8 cellular contexts compared by ENCODE assay signal in genomic region chr9:35689601-35690446, GRCh38. TPM values are rescaled to one million over a fixed set of nuclear protein-coding genes. Genes with fewer than 3 reads are reported as not detected.
DNase-seq lines count a peak whose midpoint lies in the region; ATAC-seq and TF ChIP-seq lines count a peak whose summit lies in the region.

TPM2 (minus strand) TSS chr9:35689925; CDS start chr9:35689817, 108 bp downstream.

- ATAC-seq in left lung (peak; percentile 55), GM21360 (IDR thresholded peaks at IDR 0.05; ENCODE audit: unreplicated experiment) (no peak)

- no peak for DNase-seq in CD8-positive, alpha-beta memory T cell
- DNase-seq in choroid plexus epithelial cell (ENCODE audit: low read depth), result peak; percentile 72
- peak in 1 of 2 donors; percentile 70 for DNase-seq in left lung
- DNase-seq in substantia nigra (lab: John Stamatoyannopoulos, UW), result peak in 1 of 49 donors; percentile 73
- no peak for DNase-seq in GM13977 (ENCODE audit: low spot score)
- DNase-seq in NCI-H2081 (lab: John Stamatoyannopoulos, UW), result no peak

- in situ Hi-C loops in GM13977 (cut with MboI; ENCODE audit: low pct_unique_long_range_greater_than_20kb, low sequenced_read_pairs, unreplicated experiment), result no loop called here

- no peaks in the 10 kb centered on the region for H3K9me2 ChIP-seq in Loucy (replicated peaks; ENCODE audit: low read depth, low read length)

- H3K4me3 Mint-ChIP-seq in CD8-positive, alpha-beta memory T cell, result peak within 1 kb of the TSS; percentile 83 to 99 (median 89)

- H3K4me1 Mint-ChIP-seq in CD8-positive, alpha-beta memory T cell, result peaks cover 10 to 28% (median 18%) of the 10 kb centered on the region in 3 donors

- POLR2A ChIA-PET in CD8-positive, alpha-beta memory T cell (lab: Charles Lee), result interaction anchor here (1.2 to 1.3 kb wide), 3 partner anchors 32 to 72 kb away, joined by 3 to 6 read pairs (median 3); partner anchors contain the start of genes CCDC107, CD72 and RMRP

- H3K36me3 ChIP-seq in CD8-positive, alpha-beta memory T cell (ENCODE audit: insufficient read depth, low read length), result no peaks in the 10 kb centered on the region
- no peaks in the 10 kb centered on the region for H3K36me3 ChIP-seq in Loucy (ENCODE audit: insufficient read depth, low read length)
- peaks cover 0 to 8% of the 10 kb centered on the region in 2 donors for H3K36me3 ChIP-seq in left lung

- intact Hi-C loops in left lung (cut with DNase I), result no loop called here

- H4K20me1 ChIP-seq in Loucy (ENCODE audit: insufficient read depth, low read length, poor library complexity, severe bottlenecking), result no peaks in the 10 kb centered on the region

- no peaks in the 10 kb centered on the region for H3K79me2 ChIP-seq in Loucy (ENCODE audit: insufficient read depth, low read length)

- H3K27me3 Mint-ChIP-seq in CD8-positive, alpha-beta memory T cell, result no peaks in the 10 kb centered on the region

- H3F3A ChIP-seq in Loucy (ENCODE audit: low read depth), result no peaks in the 10 kb centered on the region

- H3K27me3 ChIP-seq in CD8-positive, alpha-beta memory T cell (ENCODE audit: insufficient read depth, low read length, poor library complexity, severe bottlenecking), result no peaks in the 10 kb centered on the region
- H3K27me3 ChIP-seq in Loucy (ENCODE audit: insufficient read depth, low read length, poor library complexity, severe bottlenecking) (no peaks in the 10 kb centered on the region), left lung (peaks cover 0 to 9% of the 10 kb centered on the region in 2 donors)

- H2AFZ ChIP-seq in Loucy (ENCODE audit: low read length), result peak within 1 kb of the TSS; percentile 98

- H3K9me3 Mint-ChIP-seq in CD8-positive, alpha-beta memory T cell, result no peaks in the 10 kb centered on the region

- H3K9ac ChIP-seq in Loucy (ENCODE audit: low read depth, low read length, poor library complexity, severe bottlenecking), result peak within 1 kb of the TSS; percentile 91

- no peaks in the 10 kb centered on the region for H3K36me3 Mint-ChIP-seq in CD8-positive, alpha-beta memory T cell

- peak within 1 kb of the TSS; percentile 51 for H3K27ac ChIP-seq in CD8-positive, alpha-beta memory T cell (ENCODE audit: low read depth, low read length)
- peak within 1 kb of the TSS; percentile 75 to 87 for H3K27ac ChIP-seq in left lung
- H3K27ac ChIP-seq in substantia nigra (ENCODE audit: low read depth, low read length, poor library complexity, severe bottlenecking), result peak within 1 kb of the TSS; percentile 73

- peak within 1 kb of the TSS; percentile 15 to 94 (median 71) for H3K27ac Mint-ChIP-seq in CD8-positive, alpha-beta memory T cell

- H3K4me2 ChIP-seq in Loucy (ENCODE audit: low read depth, low read length, poor library complexity, severe bottlenecking), result peak within 1 kb of the TSS; percentile 63

- H3K4me1 ChIP-seq in CD8-positive, alpha-beta memory T cell (ENCODE audit: insufficient read depth, low read length), result peaks cover 6% of the 10 kb centered on the region
- peaks cover 8% of the 10 kb centered on the region for H3K4me1 ChIP-seq in Loucy (ENCODE audit: insufficient read depth, low read length, poor library complexity, severe bottlenecking)
- H3K4me1 ChIP-seq in left lung, result peaks cover 0 to 19% of the 10 kb centered on the region in 2 donors

- peak within 1 kb of the TSS; percentile 67 for H3K4me3 ChIP-seq in CD8-positive, alpha-beta memory T cell (ENCODE audit: low read length)
- H3K4me3 ChIP-seq in Loucy (ENCODE audit: low read length, poor library complexity, severe bottlenecking), result peak within 1 kb of the TSS; percentile 88
- H3K4me3 ChIP-seq in choroid plexus epithelial cell (ENCODE audit: low read depth, low read length), result peak within 1 kb of the TSS; percentile 78
- peak within 1 kb of the TSS; percentile 68 for H3K4me3 ChIP-seq in left lung

- TF ChIP-seq CTCF in Loucy (conservative IDR thresholded peaks at IDR 0.05; ENCODE audit: low read length) (no peak), choroid plexus epithelial cell (conservative IDR thresholded peaks at IDR 0.05; ENCODE audit: low read depth, low read length) (no peak), left lung (IDR thresholded peaks at IDR 0.05) (no peak), GM13977 (IDR thresholded peaks at IDR 0.05; ENCODE audit: extremely low read depth, insufficient read depth, missing control alignments) (no peak)

- CTCF ChIA-PET in CD8-positive, alpha-beta memory T cell (lab: Charles Lee), result interaction anchor here (1.5 to 2.6 kb wide), 3 partner anchors 32 to 85 kb away, joined by 3 to 12 read pairs (median 3); partner anchors contain the start of genes CCDC107, RMRP and TESK1

- H3K9me3 ChIP-seq in CD8-positive, alpha-beta memory T cell (ENCODE audit: low read length), result no peaks in the 10 kb centered on the region
- H3K9me3 ChIP-seq in Loucy (ENCODE audit: insufficient read depth, low read depth, low read length) (no peaks in the 10 kb centered on the region), left lung (no peaks in the 10 kb centered on the region)

RNA-seq across cellular contexts. Expression of gene TPM2, which starts in this region (rescaled TPM):
- total RNA-seq in CD8-positive, alpha-beta memory T cell, result 1 to 10 TPM; 6.6 to 7.3 TPM
- 0.22 TPM for polyA plus RNA-seq in CD8-positive, alpha-beta memory T cell
- total RNA-seq in left lung, result 100 to 1,000 TPM; 145 to 211 TPM

Comparison
In these comparisons a context has a peak if more than half of its experiments do, and no peak if none do; other contexts are left out.
1. RNA of gene TPM2 (total RNA-seq): 145 to 211 TPM in left lung; 6.6 to 7.3 TPM in CD8-positive, alpha-beta memory T cell; every median in the first group is over 10 times any median in the second.
2. Peak in every context shown above with its lines, with median percentiles within 50 percentile points of each other: H3K27ac ChIP-seq and H3K4me3 ChIP-seq.